26 cellular contexts compared by ENCODE assay signal in genomic region chr20:58210398-58210747, GRCh38. TPM values are rescaled to one million over a fixed set of nuclear protein-coding genes. Genes with fewer than 3 reads are reported as not detected.
"Had no signal": no experiment of that assay in that cellular context is flagged by ENCODE, and none has a peak within 500 bp of the region (broad histone marks: within the 10 kb centered on the region; RNA-seq: fewer than 3 reads in every experiment).

No MANE protein-coding gene starts in this region.

- H3K4me3 Mint-ChIP-seq: stimulated activated naive B cell treated with anti-CD40 and anti-IgM and Interleukin-4, amounts not matched to agents 10 μg/mL and 1 μg/mL and 100 μg/mL, for 72 hours; stimulated activated naive CD8-positive, alpha-beta T cell treated with anti-CD3 and anti-CD28 coated beads, Interleukin-15, amount 100 ng/mL, for 72 hours had no signal

- H3K4me2 ChIP-seq: smooth muscle cell had no signal

- H3K9me3 Mint-ChIP-seq: stimulated activated naive B cell treated with anti-CD40 and anti-IgM and Interleukin-4, amounts not matched to agents 10 μg/mL and 1 μg/mL and 100 μg/mL, for 72 hours; stimulated activated naive CD8-positive, alpha-beta T cell treated with anti-CD3 and anti-CD28 coated beads, Interleukin-15, amount 100 ng/mL, for 72 hours had no signal

- H3K4me3 ChIP-seq: esophagus squamous epithelium, heart right ventricle, left lung, pancreas, smooth muscle cell, suprapubic skin, thyroid gland had no signal

- H3K27ac ChIP-seq: coronary artery, esophagus squamous epithelium, heart right ventricle, left lung, neutrophil, pancreas, suprapubic skin, thyroid gland had no signal

- H3K4me1 ChIP-seq: left lung, pancreas, suprapubic skin, thyroid gland had no signal

- H3K36me3 ChIP-seq: esophagus squamous epithelium, heart right ventricle, left lung, neutrophil, pancreas, suprapubic skin, thyroid gland had no signal

- FAIRE-seq: islet of Langerhans, pancreas had no signal

- H3K36me3 Mint-ChIP-seq: stimulated activated naive B cell treated with anti-CD40 and anti-IgM and Interleukin-4, amounts not matched to agents 10 μg/mL and 1 μg/mL and 100 μg/mL, for 72 hours had no signal

- H3K27me3 ChIP-seq: pancreas, thyroid gland had no signal

- H3K9me3 ChIP-seq: esophagus squamous epithelium, heart right ventricle, left lung, neutrophil, pancreas, suprapubic skin, thyroid gland had no signal

RNA-seq across cellular contexts. Expression of gene ANKRD60, which starts 18.1 kb away (rescaled TPM):
- total RNA-seq: dermis blood vessel endothelial cell; endothelial cell of umbilical vein; epithelial cell of proximal tubule; esophagus squamous epithelium; heart right ventricle; kidney epithelial cell; left cardiac atrium; left lung; lower leg skin; lung microvascular endothelial cell; mucosa of gallbladder; naive thymus-derived CD4-positive, alpha-beta T cell; omental fat pad; pancreas; progenitor cell of endocrine pancreas; sciatic nerve; smooth muscle cell; suprapubic skin; thyroid gland; ureter had no signal
- polyA plus RNA-seq: endothelial cell of umbilical vein; heart right ventricle; naive thymus-derived CD4-positive, alpha-beta T cell; neural cell; pancreas; smooth muscle cell had no signal
